1 cellular context compared by ENCODE assay signal in genomic region chr3:122893754-122894668, GRCh38.
TF ChIP-seq lines count a peak whose summit lies in the region.

No MANE protein-coding gene starts in this region.

TF ChIP-seq in HepG2, 621 proteins besides CTCF, POLR2A, EP300 and RAD21 (continued from another document and continues in another):
- TF ChIP-seq AHDC1 (CRISPR knock-in tag; IDR thresholded peaks at IDR 0.05; ENCODE audit: borderline replicate concordance) (peak; percentile 74; the same call in 1 of the 2 replicates), HHEX (CRISPR knock-in tag; IDR thresholded peaks at IDR 0.05) (0 out of 2 replicates have a peak, but pooled peaks have one; percentile 45), ZHX2 (IDR thresholded peaks at IDR 0.05; ENCODE audit: low read depth) (no peak), ZHX2 (CRISPR knock-in tag; IDR thresholded peaks at IDR 0.05; ENCODE audit: borderline replicate concordance) (no peak), SMAD9 (CRISPR knock-in tag; IDR thresholded peaks at IDR 0.05) (no peak), KAT2B (IDR thresholded peaks at IDR 0.05; ENCODE audit: borderline replicate concordance, low read depth, low read length) (no peak), BRCA1 (CRISPR knock-in tag; IDR thresholded peaks at IDR 0.05) (0 out of 2 replicates have a peak, but pooled peaks have one; percentile 43), HCFC1 (IDR thresholded peaks at IDR 0.05; ENCODE audit: low read depth, low read length) (no peak), MXI1 (IDR thresholded peaks at IDR 0.05; ENCODE audit: borderline replicate concordance, low read depth, low read length) (no peak), NFAT5 (CRISPR knock-in tag; IDR thresholded peaks at IDR 0.05) (no peak), GATAD2A (CRISPR knock-in tag; IDR thresholded peaks at IDR 0.05) (peak; percentile 93), ZBTB43 (CRISPR knock-in tag; conservative IDR thresholded peaks at IDR 0.05) (no peak), STAG1 (CRISPR knock-in tag; IDR thresholded peaks at IDR 0.05) (no peak), CENPX (CRISPR knock-in tag; IDR thresholded peaks at IDR 0.05) (no peak), MTA3 (CRISPR knock-in tag; IDR thresholded peaks at IDR 0.05) (no peak), ZFP62 (CRISPR knock-in tag; IDR thresholded peaks at IDR 0.05) (no peak), ZNF577 (CRISPR knock-in tag; IDR thresholded peaks at IDR 0.05; ENCODE audit: borderline replicate concordance, low read depth) (no peak), ZNF253 (CRISPR knock-in tag; IDR thresholded peaks at IDR 0.05; ENCODE audit: borderline replicate concordance) (no peak), IKZF1 (IDR thresholded peaks at IDR 0.05) (no peak), IRF2 (CRISPR knock-in tag; IDR thresholded peaks at IDR 0.05) (no peak), HDAC1 (CRISPR knock-in tag; IDR thresholded peaks at IDR 0.05) (peak; percentile 75), SOX6 (IDR thresholded peaks at IDR 0.05) (no peak), SOX6 (CRISPR knock-in tag; IDR thresholded peaks at IDR 0.05) (peak; percentile 72), ZNF550 (CRISPR knock-in tag; IDR thresholded peaks at IDR 0.05; ENCODE audit: borderline replicate concordance) (no peak), SALL2 (CRISPR knock-in tag; IDR thresholded peaks at IDR 0.05) (no peak)
- TF ChIP-seq, protein P1, sequence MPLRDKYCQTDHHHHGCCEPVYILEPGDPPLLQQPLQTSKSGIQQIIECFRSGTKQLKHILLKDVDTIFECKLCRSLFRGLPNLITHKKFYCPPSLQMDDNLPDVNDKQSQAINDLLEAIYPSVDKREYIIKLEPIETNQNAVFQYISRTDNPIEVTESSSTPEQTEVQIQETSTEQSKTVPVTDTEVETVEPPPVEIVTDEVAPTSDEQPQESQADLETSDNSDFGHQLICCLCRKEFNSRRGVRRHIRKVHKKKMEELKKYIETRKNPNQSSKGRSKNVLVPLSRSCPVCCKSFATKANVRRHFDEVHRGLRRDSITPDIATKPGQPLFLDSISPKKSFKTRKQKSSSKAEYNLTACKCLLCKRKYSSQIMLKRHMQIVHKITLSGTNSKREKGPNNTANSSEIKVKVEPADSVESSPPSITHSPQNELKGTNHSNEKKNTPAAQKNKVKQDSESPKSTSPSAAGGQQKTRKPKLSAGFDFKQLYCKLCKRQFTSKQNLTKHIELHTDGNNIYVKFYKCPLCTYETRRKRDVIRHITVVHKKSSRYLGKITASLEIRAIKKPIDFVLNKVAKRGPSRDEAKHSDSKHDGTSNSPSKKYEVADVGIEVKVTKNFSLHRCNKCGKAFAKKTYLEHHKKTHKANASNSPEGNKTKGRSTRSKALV (CRISPR knock-in tag; IDR thresholded peaks at IDR 0.05): no peak
- TF ChIP-seq, protein P2, sequence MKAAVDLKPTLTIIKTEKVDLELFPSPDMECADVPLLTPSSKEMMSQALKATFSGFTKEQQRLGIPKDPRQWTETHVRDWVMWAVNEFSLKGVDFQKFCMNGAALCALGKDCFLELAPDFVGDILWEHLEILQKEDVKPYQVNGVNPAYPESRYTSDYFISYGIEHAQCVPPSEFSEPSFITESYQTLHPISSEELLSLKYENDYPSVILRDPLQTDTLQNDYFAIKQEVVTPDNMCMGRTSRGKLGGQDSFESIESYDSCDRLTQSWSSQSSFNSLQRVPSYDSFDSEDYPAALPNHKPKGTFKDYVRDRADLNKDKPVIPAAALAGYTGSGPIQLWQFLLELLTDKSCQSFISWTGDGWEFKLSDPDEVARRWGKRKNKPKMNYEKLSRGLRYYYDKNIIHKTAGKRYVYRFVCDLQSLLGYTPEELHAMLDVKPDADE (CRISPR knock-in tag; IDR thresholded peaks at IDR 0.05): no peak
- TF ChIP-seq, protein P3, sequence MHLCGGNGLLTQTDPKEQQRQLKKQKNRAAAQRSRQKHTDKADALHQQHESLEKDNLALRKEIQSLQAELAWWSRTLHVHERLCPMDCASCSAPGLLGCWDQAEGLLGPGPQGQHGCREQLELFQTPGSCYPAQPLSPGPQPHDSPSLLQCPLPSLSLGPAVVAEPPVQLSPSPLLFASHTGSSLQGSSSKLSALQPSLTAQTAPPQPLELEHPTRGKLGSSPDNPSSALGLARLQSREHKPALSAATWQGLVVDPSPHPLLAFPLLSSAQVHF (CRISPR knock-in tag; IDR thresholded peaks at IDR 0.05): no peak
- TF ChIP-seq, protein P4, sequence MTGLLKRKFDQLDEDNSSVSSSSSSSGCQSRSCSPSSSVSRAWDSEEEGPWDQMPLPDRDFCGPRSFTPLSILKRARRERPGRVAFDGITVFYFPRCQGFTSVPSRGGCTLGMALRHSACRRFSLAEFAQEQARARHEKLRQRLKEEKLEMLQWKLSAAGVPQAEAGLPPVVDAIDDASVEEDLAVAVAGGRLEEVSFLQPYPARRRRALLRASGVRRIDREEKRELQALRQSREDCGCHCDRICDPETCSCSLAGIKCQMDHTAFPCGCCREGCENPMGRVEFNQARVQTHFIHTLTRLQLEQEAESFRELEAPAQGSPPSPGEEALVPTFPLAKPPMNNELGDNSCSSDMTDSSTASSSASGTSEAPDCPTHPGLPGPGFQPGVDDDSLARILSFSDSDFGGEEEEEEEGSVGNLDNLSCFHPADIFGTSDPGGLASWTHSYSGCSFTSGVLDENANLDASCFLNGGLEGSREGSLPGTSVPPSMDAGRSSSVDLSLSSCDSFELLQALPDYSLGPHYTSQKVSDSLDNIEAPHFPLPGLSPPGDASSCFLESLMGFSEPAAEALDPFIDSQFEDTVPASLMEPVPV (CRISPR knock-in tag; IDR thresholded peaks at IDR 0.05): peak; percentile 29; the same call in 1 of the 2 replicates
